Comparison of ENCODE assay signal across 14 cellular contexts in genomic region chr2:131514408-131515166, GRCh38. TPM values are rescaled to one million over a fixed set of nuclear protein-coding genes. Genes with fewer than 3 reads are reported as not detected.
DNase-seq lines count a peak whose midpoint lies in the region; ATAC-seq, FAIRE-seq and TF ChIP-seq lines count a peak whose summit lies in the region.
"Not testable (repeated sequence)": the region's sequence is repeated elsewhere in the genome, so short reads cannot be mapped to it uniquely, and the experiment has no call there.
"Had no signal": no experiment of that assay in that cellular context is flagged by ENCODE, and none has a peak within 500 bp of the region (broad histone marks: within the 10 kb centered on the region; RNA-seq: fewer than 3 reads in every experiment).

No MANE protein-coding gene starts in this region.

- peak overlapping the region; percentile 34 for H3K27ac Mint-ChIP-seq in activated naive CD8-positive, alpha-beta T cell treated with anti-CD3 and anti-CD28 coated beads for 36 hours

- TF ChIP-seq POLR2A in GM18505 (IDR thresholded peaks at IDR 0.05; ENCODE audit: borderline replicate concordance, extremely low read depth, insufficient read depth, insufficient read length) = not testable (repeated sequence)

- ATAC-seq in GM18505 (IDR thresholded peaks at IDR 0.05; ENCODE audit: unreplicated experiment) = peak; percentile 70
- ATAC-seq in GM21528 (IDR thresholded peaks at IDR 0.05; ENCODE audit: low FRiP score, unreplicated experiment) = peak; percentile 51
- ATAC-seq in HG02852 (IDR thresholded peaks at IDR 0.05; ENCODE audit: unreplicated experiment) = peak; percentile 74
- ATAC-seq in HG03159 (IDR thresholded peaks at IDR 0.05; ENCODE audit: unreplicated experiment) = peak; percentile 80

- H3K36me3 Mint-ChIP-seq in activated naive CD8-positive, alpha-beta T cell treated with anti-CD3 and anti-CD28 coated beads for 36 hours = peaks cover 10% of the 10 kb centered on the region

- FAIRE-seq in GM19239 (lab: Jason Lieb, UNC) (peak; percentile 73), HTR-8/SVneo (lab: Jason Lieb, UNC) (peak; percentile 13)

- H3K4me3 Mint-ChIP-seq in activated naive CD8-positive, alpha-beta T cell treated with anti-CD3 and anti-CD28 coated beads for 36 hours = not testable (repeated sequence)

- not testable (repeated sequence) for H3K4me1 Mint-ChIP-seq in activated naive CD8-positive, alpha-beta T cell treated with anti-CD3 and anti-CD28 coated beads for 36 hours

- not testable (repeated sequence) for DNase-seq in GM19239 (ENCODE audit: insufficient read length, low spot score); HTR-8/SVneo (ENCODE audit: insufficient read length, low spot score); activated naive CD8-positive, alpha-beta T cell treated with anti-CD3 and anti-CD28 coated beads for 36 hours

- H3K27me3 Mint-ChIP-seq in activated naive CD8-positive, alpha-beta T cell treated with anti-CD3 and anti-CD28 coated beads for 36 hours = not testable (repeated sequence)

- not testable (repeated sequence) for H3K9me3 Mint-ChIP-seq in activated naive CD8-positive, alpha-beta T cell treated with anti-CD3 and anti-CD28 coated beads for 36 hours

RNA-seq across cellular contexts. Expression of gene CCDC74A, which starts 13.1 kb away (rescaled TPM):
- 1 to 10 TPM; 7.1 to 8.2 TPM for total RNA-seq in activated naive CD8-positive, alpha-beta T cell treated with anti-CD3 and anti-CD28 coated beads for 36 hours

RNA-seq across cellular contexts. Expression of gene MZT2A, which starts 22.4 kb away (rescaled TPM):
- total RNA-seq in activated naive CD8-positive, alpha-beta T cell treated with anti-CD3 and anti-CD28 coated beads for 36 hours = 100 to 1,000 TPM; 191 to 205 TPM

RNA-seq across cellular contexts. Expression of gene TUBA3D, which starts 38.7 kb away (rescaled TPM):
- total RNA-seq in activated naive CD8-positive, alpha-beta T cell treated with anti-CD3 and anti-CD28 coated beads for 36 hours = not detected
- total RNA-seq: ascending aorta; Calu3; chondrocyte; endodermal cell; mammary epithelial cell; naive thymus-derived CD8-positive, alpha-beta T cell; temporal lobe had no signal
